In genomic region chr4:13546374-13546854, GRCh38 we compare ENCODE assay signal across 14 cellular contexts. TPM values are rescaled to one million over a fixed set of nuclear protein-coding genes. Genes with fewer than 3 reads are reported as not detected.
DNase-seq lines count a peak whose midpoint lies in the region; ATAC-seq and TF ChIP-seq lines count a peak whose summit lies in the region.
"Had no signal": no experiment of that assay in that cellular context is flagged by ENCODE, and none has a peak within 500 bp of the region (broad histone marks: within the 10 kb centered on the region; RNA-seq: fewer than 3 reads in every experiment).

No MANE protein-coding gene starts in this region.

- no peaks in the 10 kb centered on the region for H3K9me2 ChIP-seq in GM23338 (ENCODE audit: insufficient read depth)

- no TSS peak for BruUV-seq in A673 (replicated peaks; lab: Mats Ljungman, UMichigan)

- peak overlapping the region; percentile 94 for H3K4me2 ChIP-seq in GM23338

- peaks cover 66% of the 10 kb centered on the region for H3K27me3 Mint-ChIP-seq in GM23338 (ENCODE audit: insufficient read depth, low read depth, poor library complexity)
- peaks cover 91% of the 10 kb centered on the region for H3K27me3 Mint-ChIP-seq in activated naive CD8-positive, alpha-beta T cell treated with anti-CD3 and anti-CD28 coated beads for 36 hours

- H3K79me2 ChIP-seq in GM23338 (replicated peaks; ENCODE audit: insufficient read depth), result no peaks in the 10 kb centered on the region

- no peak for DNase-seq in A673 (ENCODE audit: low spot score)
- DNase-seq in GM23338 (ENCODE audit: low spot score), result peak; percentile 43
- no peak for DNase-seq in activated naive CD8-positive, alpha-beta T cell treated with anti-CD3 and anti-CD28 coated beads for 36 hours
- DNase-seq in stimulated activated CD4-positive, alpha-beta T cell treated with anti-CD3 and anti-CD28 coated beads, Interleukin-2, amount 100 ng/mL, for 48 hours, result no peak
- DNase-seq in stimulated activated CD4-positive, alpha-beta T cell treated with anti-CD3 and anti-CD28 coated beads, Interleukin-4, amount 100 ng/mL, for 4 hours, result no peak
- DNase-seq in NCI-H187 treated with DMSO at 0.1 percent for 48 hours (lab: John Stamatoyannopoulos, UW), result no peak
- DNase-seq in NCI-H1436 (lab: John Stamatoyannopoulos, UW), result no peak
- DNase-seq: erythroblast, GOT3, NCI-H1105 treated with DMSO at 0.1 percent for 48 hours, substantia nigra had no signal

- intact Hi-C loops in A673 (cut with micrococcal nuclease; ENCODE audit: unreplicated experiment), result loop anchor here (5.0 kb wide), 2 partner anchors 144 to 294 kb away; no protein-coding TSS in a partner anchor

- peaks cover 4% of the 10 kb centered on the region; the same call in 1 of the 3 replicates for H3K36me3 Mint-ChIP-seq in GM23338 (ENCODE audit: low read depth)
- peaks cover 8% of the 10 kb centered on the region for H3K36me3 Mint-ChIP-seq in activated naive CD8-positive, alpha-beta T cell treated with anti-CD3 and anti-CD28 coated beads for 36 hours

- H3K9me3 ChIP-seq in A673 (ENCODE audit: low read depth, low read length, poor library complexity, severe bottlenecking), result peaks cover 3% of the 10 kb centered on the region
- H3K9me3 ChIP-seq in muscle layer of colon (ENCODE audit: low read length), result no peaks in the 10 kb centered on the region

- peaks cover 19% of the 10 kb centered on the region for H3K4me1 Mint-ChIP-seq in GM23338
- peaks cover 29% of the 10 kb centered on the region for H3K4me1 Mint-ChIP-seq in activated naive CD8-positive, alpha-beta T cell treated with anti-CD3 and anti-CD28 coated beads for 36 hours

- peak overlapping the region; percentile 86 for H3K4me3 Mint-ChIP-seq in GM23338
- peak overlapping the region; percentile 79 for H3K4me3 Mint-ChIP-seq in activated naive CD8-positive, alpha-beta T cell treated with anti-CD3 and anti-CD28 coated beads for 36 hours

- H3F3A ChIP-seq in GM23338 (replicated peaks; ENCODE audit: low read depth), result peaks cover 10% of the 10 kb centered on the region

- POLR2A ChIA-PET in A673 (lab: Charles Lee; ENCODE audit: low non-redundant PET), result no interaction called here

- peak overlapping the region; percentile 41 for H3K9ac ChIP-seq in muscle layer of colon (ENCODE audit: low read length)

- CTCF ChIA-PET in A673 (lab: Charles Lee), result no interaction called here

- H3K27ac Mint-ChIP-seq in GM23338, result no peak overlapping the region
- H3K27ac Mint-ChIP-seq in activated naive CD8-positive, alpha-beta T cell treated with anti-CD3 and anti-CD28 coated beads for 36 hours, result peak overlapping the region; percentile 18

- 0 out of 2 replicates have a peak, but pooled peaks cover 6% of the 10 kb centered on the region for H4K20me1 ChIP-seq in GM23338 (replicated peaks; ENCODE audit: insufficient read depth)

- H3K4me1 ChIP-seq in A673 (ENCODE audit: insufficient read depth, low read length, poor library complexity, severe bottlenecking) (peaks cover 5% of the 10 kb centered on the region), GM23338 (ENCODE audit: insufficient read depth) (peaks cover 42% of the 10 kb centered on the region), muscle layer of colon (ENCODE audit: insufficient read depth, low read length) (peaks cover 32% of the 10 kb centered on the region)

- H2AFZ ChIP-seq in GM23338, result peak overlapping the region; percentile 99

- H3K27ac ChIP-seq in A673 (ENCODE audit: low read depth, low read length, poor library complexity, severe bottlenecking) (no peak overlapping the region), GM23338 (ENCODE audit: low read depth) (no peak overlapping the region), muscle layer of colon (ENCODE audit: low read depth, low read length) (peak overlapping the region; percentile 95)
- H3K27ac ChIP-seq: ascending aorta had no signal

- no peak for TF ChIP-seq CTCF in A673 (conservative IDR thresholded peaks at IDR 0.05; ENCODE audit: low read depth, low read length)
- no peak for TF ChIP-seq CTCF in GM23338 (conservative IDR thresholded peaks at IDR 0.05; ENCODE audit: low read depth in 2 of 2)

- H3K4me3 ChIP-seq in A673 (ENCODE audit: low read depth, low read length, poor library complexity, severe bottlenecking), result peak overlapping the region; percentile 65
- peak overlapping the region; percentile 87 for H3K4me3 ChIP-seq in GM23338
- peak overlapping the region; percentile 46 to 86 for H3K4me3 ChIP-seq in muscle layer of colon (ENCODE audit: low read depth in 1 of 2, low read length in 2 of 2)

- no peak for ATAC-seq in GM23338
- ATAC-seq: left ventricle myocardium superior had no signal

- H3K27me3 ChIP-seq in A673 (replicated peaks; ENCODE audit: insufficient read depth, low read depth, low read length, poor library complexity) (no peaks in the 10 kb centered on the region), GM23338 (ENCODE audit: insufficient read depth) (peaks cover 91% of the 10 kb centered on the region), muscle layer of colon (ENCODE audit: control insufficient read depth in 1 of 2, insufficient read depth in 2 of 2, low read length in 2 of 2) (peaks cover 0 to 13% of the 10 kb centered on the region in 2 donors)

- no peaks in the 10 kb centered on the region for H3K36me3 ChIP-seq in A673 (ENCODE audit: insufficient read depth, low read length, poor library complexity, severe bottlenecking)
- H3K36me3 ChIP-seq in GM23338 (ENCODE audit: insufficient read depth), result no peaks in the 10 kb centered on the region
- no peaks in the 10 kb centered on the region for H3K36me3 ChIP-seq in muscle layer of colon (ENCODE audit: insufficient read depth, low read length)
- H3K36me3 ChIP-seq: ascending aorta had no signal

- H3K9me3 Mint-ChIP-seq in GM23338, result peaks cover 4% of the 10 kb centered on the region; the same call in 2 of the 3 replicates
- peaks cover 2% of the 10 kb centered on the region for H3K9me3 Mint-ChIP-seq in activated naive CD8-positive, alpha-beta T cell treated with anti-CD3 and anti-CD28 coated beads for 36 hours

TF ChIP-seq in GM23338, 12 proteins besides CTCF, POLR2A, EP300 and RAD21:
- TF ChIP-seq ETS1 (IDR thresholded peaks at IDR 0.05), result no peak
- no peak for TF ChIP-seq NANOG (IDR thresholded peaks at IDR 0.05; ENCODE audit: borderline replicate concordance)
- peak; percentile 59 for TF ChIP-seq EZH2phosphoT487 (IDR thresholded peaks at IDR 0.05; ENCODE audit: unreplicated experiment)
- no peak for TF ChIP-seq POLR2AphosphoS5 (IDR thresholded peaks at IDR 0.05; ENCODE audit: low read depth)
TF ChIP-seq in GM23338: peak in this region for 1.

RNA-seq across cellular contexts. Expression of gene NKX3-2, which starts 2.1 kb away (rescaled TPM):
- 2.4 and 3.1 TPM in 2 replicates for total RNA-seq in A673 (2021)
- 0.14 TPM in 1 of 2 replicates, not detected in the other for total RNA-seq in GM23338 (2014; rRNA removed; shearing (Covaris generic))
- polyA plus RNA-seq in GM23338 (2016; fragmentation: Nextera tagmentation; extraction: Ambion mirVana), result not detected in 2 replicates
- not detected for total RNA-seq in activated naive CD8-positive, alpha-beta T cell treated with anti-CD3 and anti-CD28 coated beads for 36 hours
- total RNA-seq: ascending aorta, left ventricle myocardium superior had no signal
